In the genomic region with DNA sequence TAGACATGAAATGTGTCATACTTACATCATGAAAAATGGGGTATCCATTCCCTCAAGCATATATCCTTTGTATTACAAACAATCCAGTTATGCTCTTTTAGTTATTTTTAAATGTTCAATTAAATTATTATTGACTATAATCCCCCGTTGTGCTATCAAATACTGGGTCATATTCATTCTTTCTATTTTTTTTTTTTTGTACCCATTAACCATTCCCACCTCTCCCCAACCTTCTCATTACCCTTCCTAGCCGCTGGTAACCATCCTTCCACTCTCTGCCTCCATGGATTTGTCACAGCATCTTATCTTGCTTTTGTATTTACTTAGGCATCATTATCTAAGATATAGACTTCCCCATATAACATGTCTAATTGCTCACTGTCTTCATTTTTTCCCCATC, we compare ENCODE assay signal across 18 cellular contexts. TPM values are rescaled to one million over a fixed set of nuclear protein-coding genes. Genes with fewer than 3 reads are reported as not detected.
DNase-seq lines count a peak whose midpoint lies in the region; ATAC-seq and TF ChIP-seq lines count a peak whose summit lies in the region.
"Had no signal": no experiment of that assay in that cellular context is flagged by ENCODE, and none has a peak within 500 bp of the region (broad histone marks: within the 10 kb centered on the region; RNA-seq: fewer than 3 reads in every experiment).

No MANE protein-coding gene starts in this region.

- H3K9ac ChIP-seq in BLaER1 treated with 17β-estradiol and CSF1 and Interleukin-3, amounts not matched to agents 10 nM and 100 nM, result no peak overlapping the region
- no peak overlapping the region for H3K9ac ChIP-seq in MM.1S (ENCODE audit: low read length)

- H3K27ac Mint-ChIP-seq in activated naive CD8-positive, alpha-beta T cell treated with anti-CD3 and anti-CD28 coated beads for 36 hours, result peak overlapping the region; percentile 16
- H3K27ac Mint-ChIP-seq in naive B cell, result peak overlapping the region; percentile 35 to 87 (median 68)
- H3K27ac Mint-ChIP-seq: CD4-positive, CD25-positive, alpha-beta regulatory T cell; GM23338 had no signal

- peaks cover 16% of the 10 kb centered on the region for H3K4me1 Mint-ChIP-seq in activated naive CD8-positive, alpha-beta T cell treated with anti-CD3 and anti-CD28 coated beads for 36 hours
- H3K4me1 Mint-ChIP-seq in naive B cell, result peaks cover 33 to 66% (median 39%) of the 10 kb centered on the region in 3 donors
- H3K4me1 Mint-ChIP-seq: GM23338 had no signal

- H3K79me2 ChIP-seq in MM.1S (ENCODE audit: low read length), result 0 out of 2 replicates have a peak, but pooled peaks cover 5% of the 10 kb centered on the region

- H3K4me2 ChIP-seq in BLaER1 treated with 17β-estradiol and CSF1 and Interleukin-3, amounts not matched to agents 10 nM and 100 nM, result peak overlapping the region in 8 of 11 experiments; percentile 58 to 95 (median 89); a peak in 11 of 22 replicates
- H3K4me2 ChIP-seq in MM.1S (ENCODE audit: low read depth, low read length), result peak overlapping the region; percentile 95; the same call in 1 of the 2 replicates
- H3K4me2 ChIP-seq: GM23338 had no signal

- no peak overlapping the region for H2AFZ ChIP-seq in MM.1S (ENCODE audit: low read length)
- H2AFZ ChIP-seq: GM23338 had no signal

- peaks cover 40 to 70% (median 51%) of the 10 kb centered on the region in 10 experiments for H3K4me1 ChIP-seq in BLaER1 treated with 17β-estradiol and CSF1 and Interleukin-3, amounts not matched to agents 10 nM and 100 nM
- peaks cover 15% of the 10 kb centered on the region for H3K4me1 ChIP-seq in MM.1S (ENCODE audit: low read length)
- H3K4me1 ChIP-seq: HAP-1 had no signal

- no peaks in the 10 kb centered on the region for H3K9me3 ChIP-seq in BLaER1 treated with 17β-estradiol and CSF1 and Interleukin-3, amounts not matched to agents 10 nM and 100 nM (replicated peaks in 1 of 11)
- no peaks in the 10 kb centered on the region for H3K9me3 ChIP-seq in MM.1S (replicated peaks; ENCODE audit: insufficient read depth, low read length)
- H3K9me3 ChIP-seq: HAP-1, SJSA1 had no signal

- H3F3A ChIP-seq in MM.1S (ENCODE audit: insufficient read depth, low read length), result peaks cover 18% of the 10 kb centered on the region

- no peaks in the 10 kb centered on the region for H3K9me3 Mint-ChIP-seq in activated naive CD8-positive, alpha-beta T cell treated with anti-CD3 and anti-CD28 coated beads for 36 hours
- H3K9me3 Mint-ChIP-seq in naive B cell, result peaks cover 0 to 4% (median 0%) of the 10 kb centered on the region in 7 donors
- H3K9me3 Mint-ChIP-seq: CD4-positive, CD25-positive, alpha-beta regulatory T cell; GM23338 had no signal

- no peak overlapping the region for H3K4me3 Mint-ChIP-seq in activated naive CD8-positive, alpha-beta T cell treated with anti-CD3 and anti-CD28 coated beads for 36 hours
- H3K4me3 Mint-ChIP-seq in naive B cell, result peak overlapping the region in 5 of 8 donors; percentile 9 to 71 (median 44)
- H3K4me3 Mint-ChIP-seq: CD4-positive, CD25-positive, alpha-beta regulatory T cell; GM23338 had no signal

- no peak for ATAC-seq in naive B cell (ENCODE audit: low read depth in 2 of 2)
- no peak for ATAC-seq in HG02678 (IDR thresholded peaks at IDR 0.05; ENCODE audit: unreplicated experiment)
- ATAC-seq: GM23338, Right ventricle myocardium inferior had no signal

- no peak for TF ChIP-seq CTCF in MM.1S (IDR thresholded peaks at IDR 0.05; ENCODE audit: low read length)

- H3K27me3 Mint-ChIP-seq in activated naive CD8-positive, alpha-beta T cell treated with anti-CD3 and anti-CD28 coated beads for 36 hours, result no peaks in the 10 kb centered on the region
- H3K27me3 Mint-ChIP-seq in naive B cell, result no peaks in the 10 kb centered on the region
- H3K27me3 Mint-ChIP-seq: CD4-positive, CD25-positive, alpha-beta regulatory T cell had no signal

- DNase-seq in MM.1S (no peak), naive B cell (no peak), cortex of kidney (lab: John Stamatoyannopoulos, UW) (no peak), EL (no peak)
- no peak for DNase-seq in activated naive CD8-positive, alpha-beta T cell treated with anti-CD3 and anti-CD28 coated beads for 36 hours
- DNase-seq in stimulated activated CD4-positive, alpha-beta T cell treated with anti-CD3 and anti-CD28 coated beads, Interleukin-4, amount 100 ng/mL, for 4 hours, result no peak
- DNase-seq: CD4-positive, CD25-positive, alpha-beta regulatory T cell; DMS79; IMR-90; Kasumi-1; NCI-H1417 treated with DMSO at 0.1 percent for 48 hours; NCI-H187 had no signal

- H3K36me3 ChIP-seq in BLaER1 treated with 17β-estradiol and CSF1 and Interleukin-3, amounts not matched to agents 10 nM and 100 nM, result peaks cover 0 to 17% (median 9%) of the 10 kb centered on the region in 11 experiments; a peak in 8 of 22 replicates
- H3K36me3 ChIP-seq in MM.1S (replicated peaks; ENCODE audit: insufficient read depth, low read length), result no peaks in the 10 kb centered on the region
- H3K36me3 ChIP-seq: HAP-1, SJSA1 had no signal

- H3K9me2 ChIP-seq in MM.1S (replicated peaks; ENCODE audit: insufficient read depth, low read length), result no peaks in the 10 kb centered on the region

- no peak overlapping the region for H3K4me3 ChIP-seq in BLaER1 treated with 17β-estradiol and CSF1 and Interleukin-3, amounts not matched to agents 10 nM and 100 nM
- H3K4me3 ChIP-seq in MM.1S (ENCODE audit: low read length), result no peak overlapping the region
- H3K4me3 ChIP-seq: GM23338, HAP-1, SJSA1 had no signal

- H3K27ac ChIP-seq in BLaER1 treated with 17β-estradiol and CSF1 and Interleukin-3, amounts not matched to agents 10 nM and 100 nM, result peak overlapping the region in 6 of 11 experiments; percentile 22 to 83 (median 76); a peak in 9 of 22 replicates
- peak overlapping the region; percentile 74; the same call in 1 of the 2 replicates for H3K27ac ChIP-seq in MM.1S (ENCODE audit: low read length)
- H3K27ac ChIP-seq: SJSA1 had no signal

- peaks cover 7% of the 10 kb centered on the region for H3K36me3 Mint-ChIP-seq in activated naive CD8-positive, alpha-beta T cell treated with anti-CD3 and anti-CD28 coated beads for 36 hours
- H3K36me3 Mint-ChIP-seq in naive B cell, result peaks cover 0 to 4% of the 10 kb centered on the region in 2 donors

- H3K27me3 ChIP-seq in BLaER1 treated with 17β-estradiol and CSF1 and Interleukin-3, amounts not matched to agents 10 nM and 100 nM, result no peaks in the 10 kb centered on the region
- H3K27me3 ChIP-seq in MM.1S (replicated peaks; ENCODE audit: insufficient read depth, low read length), result no peaks in the 10 kb centered on the region
- H3K27me3 ChIP-seq: SJSA1 had no signal

- H4K20me1 ChIP-seq in BLaER1 treated with 17β-estradiol and CSF1 and Interleukin-3, amounts not matched to agents 10 nM and 100 nM, result peaks cover 0 to under 1% (median 0%) of the 10 kb centered on the region in 11 experiments; a peak in 1 of 22 replicates
- no peaks in the 10 kb centered on the region; the same call in 1 of the 2 replicates for H4K20me1 ChIP-seq in MM.1S (ENCODE audit: insufficient read depth, low read length)

RNA-seq across cellular contexts. Expression of gene ATG4C, which starts 15.8 kb away (rescaled TPM):
- total RNA-seq in activated naive CD8-positive, alpha-beta T cell treated with anti-CD3 and anti-CD28 coated beads for 36 hours, result 10 to 100 TPM; 17.7 to 18.2 TPM
- 10 to 100 TPM; 28.9 to 63.5 (median 38.2) TPM for polyA plus RNA-seq in naive B cell (ENCODE audit: low read depth in 6 of 6)
